ENCODE assay signal across 3 cellular contexts in the genomic region with DNA sequence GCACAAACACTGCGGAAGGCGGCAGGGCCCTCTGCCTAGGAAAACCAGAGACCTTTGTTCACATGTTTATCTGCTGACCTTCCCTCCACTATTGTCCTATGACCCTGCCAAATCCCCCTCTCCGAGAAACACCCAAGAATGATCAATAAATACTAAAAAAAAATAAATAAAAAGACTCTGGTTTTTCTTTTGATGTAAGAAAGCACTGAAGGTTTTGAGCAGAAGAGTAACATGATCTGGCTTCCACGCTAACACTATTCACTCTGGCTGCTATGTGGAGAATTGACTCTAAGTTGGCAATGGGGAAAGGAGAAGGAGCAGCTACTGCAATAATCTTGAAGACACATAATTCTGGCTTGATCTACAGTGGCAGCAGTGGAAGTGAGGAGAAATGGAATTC. TPM values are rescaled to one million over a fixed set of nuclear protein-coding genes. Genes with fewer than 3 reads are reported as not detected.
"Had no signal": no experiment of that assay in that cellular context is flagged by ENCODE, and none has a peak within 500 bp of the region (broad histone marks: within the 10 kb centered on the region; RNA-seq: fewer than 3 reads in every experiment).

No MANE protein-coding gene starts in this region.

RNA-seq across cellular contexts. Expression of a gene that starts 7.7 kb away (rescaled TPM):
- total RNA-seq: glomerular endothelial cell, mammary epithelial cell had no signal
- polyA plus RNA-seq: mammary epithelial cell; naive thymus-derived CD4-positive, alpha-beta T cell had no signal
